In genomic region chr16:75322706-75323105, GRCh38 we compare ENCODE assay signal across 23 cellular contexts.
A peak's percentile ranks its signal among the peaks of the same experiment; 100 is the strongest.
DNase-seq lines count a peak whose midpoint lies in the region; ATAC-seq, FAIRE-seq and TF ChIP-seq lines count a peak whose summit lies in the region.
"Had no signal": no experiment of that assay in that cellular context is flagged by ENCODE, and none has a peak within 500 bp of the region (broad histone marks: within the 10 kb centered on the region; RNA-seq: fewer than 3 reads in every experiment).

No MANE protein-coding gene starts in this region.

- H3K4me1 Mint-ChIP-seq in activated T-cell treated with anti-CD3 and anti-CD28 coated beads, Interleukin-2, amount 50 U/mL, for 4 hours (ENCODE audit: low read depth): peaks cover 48% of the 10 kb centered on the region

- H3K36me3 ChIP-seq in PC-3 (ENCODE audit: low read depth, low read length): no peaks in the 10 kb centered on the region
- H3K36me3 ChIP-seq in bronchial epithelial cell (ENCODE audit: control insufficient read depth, insufficient read depth, low read length): peaks cover 1% of the 10 kb centered on the region
- H3K36me3 ChIP-seq in colonic mucosa: no peaks in the 10 kb centered on the region
- H3K36me3 ChIP-seq in prostate gland: no peaks in the 10 kb centered on the region

- no peaks in the 10 kb centered on the region for H3K9me2 ChIP-seq in PC-3 (replicated peaks; ENCODE audit: low read length)

- ATAC-seq in PC-3: peak; percentile 86
- ATAC-seq in activated T-cell treated with anti-CD3 and anti-CD28 coated beads, Interleukin-2, amount 50 U/mL, for 4 hours: no peak
- ATAC-seq: HCT116, right cardiac atrium had no signal

- peak overlapping the region; percentile 41 for H3K4me2 ChIP-seq in PC-3 (ENCODE audit: low read length)

- no peaks in the 10 kb centered on the region for H3K27me3 ChIP-seq in PC-3 (ENCODE audit: low read length)
- H3K27me3 ChIP-seq in bronchial epithelial cell (ENCODE audit: control insufficient read depth, insufficient read depth, low read length): no peaks in the 10 kb centered on the region
- H3K27me3 ChIP-seq in colonic mucosa: no peaks in the 10 kb centered on the region
- no peaks in the 10 kb centered on the region for H3K27me3 ChIP-seq in prostate gland (replicated peaks; ENCODE audit: insufficient read depth)

- H2AFZ ChIP-seq in PC-3 (ENCODE audit: low read length): no peak overlapping the region

- no peaks in the 10 kb centered on the region for H3K27me3 Mint-ChIP-seq in activated T-cell treated with anti-CD3 and anti-CD28 coated beads, Interleukin-2, amount 50 U/mL, for 4 hours (ENCODE audit: low read depth)
- H3K27me3 Mint-ChIP-seq: CD4-positive, alpha-beta T cell had no signal

- TF ChIP-seq CTCF in AG10803 (conservative IDR thresholded peaks at IDR 0.05; ENCODE audit: low read length): no peak
- no peak for TF ChIP-seq CTCF in PC-3 (conservative IDR thresholded peaks at IDR 0.05; ENCODE audit: low read depth, low read length)
- TF ChIP-seq CTCF in bronchial epithelial cell (IDR thresholded peaks at IDR 0.05; ENCODE audit: insufficient read depth, low read length, severe bottlenecking): no peak
- TF ChIP-seq CTCF in colonic mucosa (IDR thresholded peaks at IDR 0.05): no peak
- TF ChIP-seq CTCF in prostate gland (IDR thresholded peaks at IDR 0.05): no peak

- H4K20me1 ChIP-seq in PC-3 (ENCODE audit: low read length): no peaks in the 10 kb centered on the region

- H3K4me3 ChIP-seq in AG10803 (ENCODE audit: low read length): no peak overlapping the region
- no peak overlapping the region for H3K4me3 ChIP-seq in PC-3 (ENCODE audit: low read length)
- no peak overlapping the region for H3K4me3 ChIP-seq in bronchial epithelial cell (ENCODE audit: low read depth, low read length)
- H3K4me3 ChIP-seq in colonic mucosa: no peak overlapping the region
- no peak overlapping the region for H3K4me3 ChIP-seq in prostate gland
- H3K4me3 ChIP-seq: coronary artery had no signal

- 60% methylated on average over 4 of the region's 4 CpGs for WGBS in prostate gland

- DNase-seq in AG10803 (ENCODE audit: low read depth): peak; percentile 31
- DNase-seq in PC-3: peak; percentile 73
- DNase-seq in bronchial epithelial cell (ENCODE audit: low read depth): peak; percentile 77
- DNase-seq in glomerular visceral epithelial cell (ENCODE audit: extremely low spot score): peak; percentile 44
- DNase-seq in activated T-cell treated with anti-CD3 and anti-CD28 coated beads, Interleukin-2, amount 50 U/mL, for 4 hours: no peak
- no peak for DNase-seq in colonic mucosa
- no peak for DNase-seq in prostate gland (ENCODE audit: low spot score)
- no peak for DNase-seq in DMS79 (lab: John Stamatoyannopoulos, UW)
- DNase-seq: activated CD4-positive, CD25-positive, alpha-beta regulatory T cell treated with anti-CD3 and anti-CD28 coated beads, Interleukin-2, amount 50 U/mL, for 72 hours; activated gamma-delta T cell treated with Interleukin-2 at 50 U/mL for 16 hours; anterior cingulate cortex; CD4-positive, alpha-beta T cell; erythroblast; hippocampal formation; NCI-H1694 treated with DMSO at 0.1 percent for 48 hours; NCI-H345; NK-92 treated with Interleukin-12 subunit alpha and Interleukin-12 subunit beta, amount 100 ng/mL, for 24 hours; right cardiac atrium; SIG-M5; stimulated activated CD4-positive, alpha-beta T cell treated with anti-CD3 and anti-CD28 coated beads, Interleukin-1b, Interleukin-23, amount 100 ng/mL, for 48 hours had no signal

- H3K4me1 ChIP-seq in PC-3 (ENCODE audit: insufficient read depth, low read length) (peaks cover 33% of the 10 kb centered on the region), colonic mucosa (no peaks in the 10 kb centered on the region), prostate gland (replicated peaks) (no peaks in the 10 kb centered on the region)

- H3K36me3 Mint-ChIP-seq in activated T-cell treated with anti-CD3 and anti-CD28 coated beads, Interleukin-2, amount 50 U/mL, for 4 hours (ENCODE audit: insufficient read depth): peaks cover 7% of the 10 kb centered on the region

- intact Hi-C loops in PC-3 (cut with micrococcal nuclease): no loop called here
- intact Hi-C loops in colonic mucosa (cut with DNase I): no loop called here
- intact Hi-C loops in prostate gland (cut with DNase I): no loop called here

- no peaks in the 10 kb centered on the region for H3K9me3 Mint-ChIP-seq in activated T-cell treated with anti-CD3 and anti-CD28 coated beads, Interleukin-2, amount 50 U/mL, for 4 hours
- H3K9me3 Mint-ChIP-seq: CD4-positive, alpha-beta T cell; T-helper 2 cell treated with Interferon-gamma antibody and Interleukin-4, amounts not matched to agents 5 μg/mL and 100 μg/mL, for 36 hours had no signal

- CTCF ChIA-PET in PC-3 (lab: Charles Lee): no interaction called here

- H3K9me3 ChIP-seq in PC-3 (ENCODE audit: low read length) (no peaks in the 10 kb centered on the region), colonic mucosa (no peaks in the 10 kb centered on the region), prostate gland (no peaks in the 10 kb centered on the region)

- no peak for TF ChIP-seq POLR2A in prostate gland (IDR thresholded peaks at IDR 0.05)

- POLR2A ChIA-PET in PC-3 (lab: Charles Lee; ENCODE audit: unreplicated experiment): no interaction called here

- no peak overlapping the region for H3K4me3 Mint-ChIP-seq in activated T-cell treated with anti-CD3 and anti-CD28 coated beads, Interleukin-2, amount 50 U/mL, for 4 hours
- H3K4me3 Mint-ChIP-seq: CD4-positive, alpha-beta T cell; T-helper 2 cell treated with Interferon-gamma antibody and Interleukin-4, amounts not matched to agents 5 μg/mL and 100 μg/mL, for 36 hours had no signal

- H3K9ac ChIP-seq in PC-3 (ENCODE audit: low read length) (no peak overlapping the region), colonic mucosa (ENCODE audit: low read depth in 2 of 2, low read length in 2 of 2) (no peak overlapping the region)

- H3K27ac ChIP-seq in PC-3 (ENCODE audit: low read length) (peak overlapping the region; percentile 80), colonic mucosa (no peak overlapping the region), prostate gland (no peak overlapping the region)
- H3K27ac ChIP-seq: coronary artery had no signal

- no TSS peak for BruUV-seq in PC-3 (replicated peaks; lab: Mats Ljungman, UMichigan)

- no peak for FAIRE-seq in bronchial epithelial cell (lab: Jason Lieb, UNC)

- no peaks in the 10 kb centered on the region for H3F3A ChIP-seq in PC-3 (ENCODE audit: low read length, unreplicated experiment)

- H3K79me2 ChIP-seq in PC-3 (ENCODE audit: low read length): no peaks in the 10 kb centered on the region

Comparison
In these comparisons a context has a peak if more than half of its experiments do, and no peak if none do; other contexts are left out.
1. DNase-seq: peak in AG10803 (single experiment), PC-3 (single experiment), bronchial epithelial cell (single experiment) and glomerular visceral epithelial cell (single experiment); none in activated T-cell treated with anti-CD3 and anti-CD28 coated beads, Interleukin-2, amount 50 U/mL, for 4 hours (single experiment), colonic mucosa (single experiment), prostate gland (single experiment) and DMS79 (single experiment).